In the genomic region with DNA sequence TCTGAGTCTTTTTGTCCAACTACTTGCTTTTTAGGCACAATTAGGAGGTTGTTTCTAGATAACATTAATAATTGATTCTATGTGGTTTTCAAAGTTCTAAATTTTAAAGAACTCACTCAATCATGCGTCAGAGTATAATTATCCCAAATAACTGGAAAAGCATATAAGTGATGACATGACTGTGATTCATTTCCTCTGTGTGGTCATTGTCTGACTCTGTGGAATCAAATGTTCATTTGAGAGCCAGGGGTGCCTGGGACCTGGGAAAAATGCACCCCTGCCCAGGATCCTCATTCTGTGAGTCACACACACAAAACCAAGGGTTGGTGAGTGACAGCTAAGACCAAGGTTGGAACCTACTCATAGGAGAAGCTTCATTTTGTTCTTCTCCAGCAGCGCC, we compare ENCODE assay signal across 13 cellular contexts.
DNase-seq lines count a peak whose midpoint lies in the region; ATAC-seq and TF ChIP-seq lines count a peak whose summit lies in the region.
"Had no signal": no experiment of that assay in that cellular context is flagged by ENCODE, and none has a peak within 500 bp of the region (broad histone marks: within the 10 kb centered on the region; RNA-seq: fewer than 3 reads in every experiment).

No MANE protein-coding gene starts in this region.

- no peaks in the 10 kb centered on the region for H3K36me3 ChIP-seq in A673 (ENCODE audit: insufficient read depth, low read length, poor library complexity, severe bottlenecking)
- H3K36me3 ChIP-seq in adipocyte (ENCODE audit: control insufficient read depth, insufficient read depth, low read length, severe bottlenecking) = no peaks in the 10 kb centered on the region
- H3K36me3 ChIP-seq: BLaER1, ovary had no signal

- H3K9me3 ChIP-seq in A673 (ENCODE audit: low read depth, low read length, poor library complexity, severe bottlenecking) (no peaks in the 10 kb centered on the region), adipocyte (ENCODE audit: control insufficient read depth, low read length) (no peaks in the 10 kb centered on the region)
- H3K9me3 ChIP-seq: BLaER1, ovary had no signal

- H3K4me1 ChIP-seq in A673 (ENCODE audit: insufficient read depth, low read length, poor library complexity, severe bottlenecking) (peaks cover 29% of the 10 kb centered on the region), adipocyte (ENCODE audit: control insufficient read depth, insufficient read depth, low read length) (peaks cover 35% of the 10 kb centered on the region)
- H3K4me1 ChIP-seq: BLaER1 had no signal

- peak overlapping the region; percentile 21 for H3K9ac ChIP-seq in adipocyte (ENCODE audit: low read length)
- H3K9ac ChIP-seq: BLaER1 had no signal

- H3K27ac ChIP-seq in A673 (ENCODE audit: low read depth, low read length, poor library complexity, severe bottlenecking) (no peak overlapping the region), substantia nigra (ENCODE audit: low read depth, low read length, poor library complexity, severe bottlenecking) (no peak overlapping the region)
- H3K27ac ChIP-seq: BLaER1, ovary had no signal

- intact Hi-C loops in A673 (cut with micrococcal nuclease; ENCODE audit: unreplicated experiment) = loop anchor here (10.0 kb wide), 1 partner anchor 711 kb away; no protein-coding TSS in a partner anchor

- H3K4me3 ChIP-seq in A673 (ENCODE audit: low read depth, low read length, poor library complexity, severe bottlenecking) (no peak overlapping the region), adipocyte (ENCODE audit: low read length) (peak overlapping the region; percentile 53)
- H3K4me3 ChIP-seq: BLaER1, ovary had no signal

- ATAC-seq in HG02885 (IDR thresholded peaks at IDR 0.05; ENCODE audit: poor library complexity, unreplicated experiment) = no peak
- ATAC-seq: left colon had no signal

- POLR2A ChIA-PET in A673 (lab: Charles Lee; ENCODE audit: low non-redundant PET) = no interaction called here

- H3K27me3 ChIP-seq in A673 (replicated peaks; ENCODE audit: insufficient read depth, low read depth, low read length, poor library complexity) = no peaks in the 10 kb centered on the region
- H3K27me3 ChIP-seq in adipocyte (replicated peaks; ENCODE audit: control insufficient read depth, insufficient read depth, low read length) = no peaks in the 10 kb centered on the region
- H3K27me3 ChIP-seq: BLaER1, ovary had no signal

- no peak for TF ChIP-seq CTCF in A673 (conservative IDR thresholded peaks at IDR 0.05; ENCODE audit: low read depth, low read length)

- DNase-seq in A673 (ENCODE audit: low spot score) (peak; percentile 83), HPDE6-E6E7 (ENCODE audit: extremely low spot score) (peak; percentile 86), adipocyte (ENCODE audit: low read depth) (peak; percentile 79), glomerular visceral epithelial cell (ENCODE audit: extremely low spot score) (peak; percentile 96), ecto neural progenitor cell (ENCODE audit: low spot score) (no peak), substantia nigra (lab: John Stamatoyannopoulos, UW) (no peak), DMS153 (lab: John Stamatoyannopoulos, UW) (no peak)
- DNase-seq: activated CD4-positive, alpha-beta T cell treated with anti-CD3 and anti-CD28 coated beads, Interleukin-2, amount 50 U/mL, for 1 hour; left colon; NCI-H2227 treated with DMSO at 0.1 percent for 48 hours; ovary had no signal

- no TSS peak for BruUV-seq in A673 (replicated peaks; lab: Mats Ljungman, UMichigan)

- CTCF ChIA-PET in A673 (lab: Charles Lee) = no interaction called here

Comparison
In these comparisons a context has a peak if more than half of its experiments do, and no peak if none do; other contexts are left out.
1. DNase-seq: peak in A673 (single experiment), HPDE6-E6E7 (single experiment), adipocyte (single experiment) and glomerular visceral epithelial cell (single experiment); none in ecto neural progenitor cell (single experiment), substantia nigra (0 of 49) and DMS153 (single experiment).